Comparison of ENCODE assay signal across 8 cellular contexts in genomic region chr6:32195652-32195901, GRCh38. TPM values are rescaled to one million over a fixed set of nuclear protein-coding genes. Genes with fewer than 3 reads are reported as not detected.
DNase-seq lines count a peak whose midpoint lies in the region; ATAC-seq and TF ChIP-seq lines count a peak whose summit lies in the region.

No MANE protein-coding gene starts in this region.

- peak overlapping the region; percentile 100 for H3K27ac ChIP-seq in mucosa of rectum (ENCODE audit: low read depth in 2 of 2, low read length in 2 of 2)

- H3K27me3 Mint-ChIP-seq in CD14-positive monocyte (ENCODE audit: low read depth in 3 of 3): peaks cover 0 to 10% (median 2%) of the 10 kb centered on the region in 3 donors
- no peaks in the 10 kb centered on the region for H3K27me3 Mint-ChIP-seq in activated T-cell treated with anti-CD3 and anti-CD28 coated beads, Interleukin-2, amount 50 U/mL, for 72 hours (ENCODE audit: low read depth)

- peaks cover 34% of the 10 kb centered on the region in 2 donors for H3K4me1 ChIP-seq in mucosa of rectum (ENCODE audit: control insufficient read depth in 2 of 2, insufficient read depth in 2 of 2, low read length in 2 of 2)

- intact Hi-C loops in CD14-positive monocyte (cut with micrococcal nuclease): loop anchor here (1.0 to 5.0 kb wide), 4 partner anchors 17 to 78 kb away; partner anchors contain the start of genes RNF5 (in 2 of the 2) and FKBPL (in 1 of the 2)

- DNase-seq in CD14-positive monocyte (ENCODE audit: low spot score) (peak; percentile 100), OCI-M2 (lab: John Stamatoyannopoulos, UW; ENCODE audit: unreplicated experiment) (peak; percentile 96)
- DNase-seq in Jurkat, Clone E6-1 (ENCODE audit: low read depth, low spot score): peak; percentile 98
- peak; percentile 100 for DNase-seq in activated T-cell treated with anti-CD3 and anti-CD28 coated beads, Interleukin-2, amount 50 U/mL, for 72 hours
- peak; percentile 99 to 100 for DNase-seq in stimulated activated CD8-positive, alpha-beta memory T cell treated with anti-CD3 and anti-CD28 coated beads, Interleukin-7, amount 100 ng/mL, for 1 hour (ENCODE audit: low read depth in 2 of 2)

- H3K9ac ChIP-seq in mucosa of rectum (ENCODE audit: low read depth in 1 of 2, low read length in 2 of 2): peak overlapping the region; percentile 85 to 100

- no peaks in the 10 kb centered on the region for H3K36me3 ChIP-seq in mucosa of rectum (ENCODE audit: control insufficient read depth in 2 of 2, insufficient read depth in 2 of 2, low read length in 2 of 2)

- no peaks in the 10 kb centered on the region for H3K9me3 ChIP-seq in mucosa of rectum (ENCODE audit: control insufficient read depth in 2 of 2, low read length in 2 of 2)

- peak overlapping the region in 1 of 2 donors; percentile 84 for H3K4me3 Mint-ChIP-seq in CD14-positive monocyte
- peak overlapping the region; percentile 93 to 95 for H3K4me3 Mint-ChIP-seq in activated T-cell treated with anti-CD3 and anti-CD28 coated beads, Interleukin-2, amount 50 U/mL, for 72 hours

- peaks cover 0 to 3% (median 0%) of the 10 kb centered on the region in 7 donors for H3K9me3 Mint-ChIP-seq in CD14-positive monocyte
- no peaks in the 10 kb centered on the region for H3K9me3 Mint-ChIP-seq in activated T-cell treated with anti-CD3 and anti-CD28 coated beads, Interleukin-2, amount 50 U/mL, for 72 hours

- ATAC-seq in GM19468 (IDR thresholded peaks at IDR 0.05; ENCODE audit: extremely low read depth, unreplicated experiment) (peak; percentile 85), esophagus mucosa (peak; percentile 94)
- ATAC-seq in activated T-cell treated with anti-CD3 and anti-CD28 coated beads, Interleukin-2, amount 50 U/mL, for 72 hours (replicated peaks in 1 of 2): peak; percentile 89 to 90

- no peak for TF ChIP-seq CTCF in CD14-positive monocyte (IDR thresholded peaks at IDR 0.05)

- peaks cover 56% of the 10 kb centered on the region for H3K4me1 Mint-ChIP-seq in CD14-positive monocyte
- peaks cover 52% of the 10 kb centered on the region for H3K4me1 Mint-ChIP-seq in activated T-cell treated with anti-CD3 and anti-CD28 coated beads, Interleukin-2, amount 50 U/mL, for 72 hours (ENCODE audit: low read depth)

- peak overlapping the region; percentile 98 for H3K4me3 ChIP-seq in Jurkat, Clone E6-1 (ENCODE audit: low read length)
- H3K4me3 ChIP-seq in mucosa of rectum (ENCODE audit: low read length in 2 of 2): peak overlapping the region in 1 of 2 donors; percentile 98

- peak overlapping the region; percentile 98 to 100 (median 100) for H3K27ac Mint-ChIP-seq in CD14-positive monocyte
- H3K27ac Mint-ChIP-seq in activated T-cell treated with anti-CD3 and anti-CD28 coated beads, Interleukin-2, amount 50 U/mL, for 72 hours: peak overlapping the region; percentile 95

- peaks cover 6 to 8% of the 10 kb centered on the region in 2 donors for H3K36me3 Mint-ChIP-seq in CD14-positive monocyte
- peaks cover 3 to 7% of the 10 kb centered on the region in 2 donors for H3K36me3 Mint-ChIP-seq in activated T-cell treated with anti-CD3 and anti-CD28 coated beads, Interleukin-2, amount 50 U/mL, for 72 hours (ENCODE audit: insufficient read depth in 2 of 2)

- H3K27me3 ChIP-seq in mucosa of rectum (ENCODE audit: control insufficient read depth in 2 of 2, insufficient read depth in 2 of 2, low read length in 2 of 2): no peaks in the 10 kb centered on the region

RNA-seq across cellular contexts. Expression of gene GPSM3, which starts 3.1 kb away (rescaled TPM):
- 100 to 1,000 TPM in 1 of 2 donors, 10 to 100 TPM in 1; 86.1 to 101 TPM for polyA plus RNA-seq in CD14-positive monocyte
- 103 TPM for polyA plus RNA-seq in Jurkat, Clone E6-1 (2012; ENCODE audit: insufficient read depth, insufficient read length)
- 100 to 1,000 TPM; 192 to 213 TPM for total RNA-seq in activated T-cell treated with anti-CD3 and anti-CD28 coated beads, Interleukin-2, amount 50 U/mL, for 72 hours
- 2.2 TPM for total RNA-seq in esophagus mucosa

RNA-seq across cellular contexts. Expression of gene PBX2, which starts 5.6 kb away (rescaled TPM):
- polyA plus RNA-seq in CD14-positive monocyte: 1 to 10 TPM; 1.9 to 4.0 TPM
- polyA plus RNA-seq in Jurkat, Clone E6-1 (2012; ENCODE audit: insufficient read depth, insufficient read length): 79.8 TPM
- total RNA-seq in activated T-cell treated with anti-CD3 and anti-CD28 coated beads, Interleukin-2, amount 50 U/mL, for 72 hours: 100 to 1,000 TPM in 1 of 2 donors, 10 to 100 TPM in 1; 98.3 to 104 TPM
- total RNA-seq in esophagus mucosa: 34.7 TPM

RNA-seq across cellular contexts. Expression of gene AGER, which starts 11.5 kb away (rescaled TPM):
- polyA plus RNA-seq in CD14-positive monocyte: under 1 TPM in 1 of 2 donors, not detected in 1; 0.60 TPM
- polyA plus RNA-seq in Jurkat, Clone E6-1 (2012; ENCODE audit: insufficient read depth, insufficient read length): 18.3 TPM
- total RNA-seq in activated T-cell treated with anti-CD3 and anti-CD28 coated beads, Interleukin-2, amount 50 U/mL, for 72 hours: 10 to 100 TPM; 39.0 to 48.0 TPM
- total RNA-seq in esophagus mucosa: 2.7 TPM

RNA-seq across cellular contexts. Expression of gene RNF5, which starts 17.4 kb away (rescaled TPM):
- 100 to 1,000 TPM in 1 of 2 donors, 10 to 100 TPM in 1; 83.5 to 108 TPM for polyA plus RNA-seq in CD14-positive monocyte
- polyA plus RNA-seq in Jurkat, Clone E6-1 (2012; ENCODE audit: insufficient read depth, insufficient read length): 112 TPM
- 10 to 100 TPM; 45.0 to 49.2 TPM for total RNA-seq in activated T-cell treated with anti-CD3 and anti-CD28 coated beads, Interleukin-2, amount 50 U/mL, for 72 hours
- 30.4 TPM for total RNA-seq in esophagus mucosa

RNA-seq across cellular contexts. Expression of gene AGPAT1, which starts 19.7 kb away (rescaled TPM):
- 10 to 100 TPM in 1 of 2 donors, 1 to 10 TPM in 1; 9.9 to 11.3 TPM for polyA plus RNA-seq in CD14-positive monocyte
- 57.3 TPM for polyA plus RNA-seq in Jurkat, Clone E6-1 (2012; ENCODE audit: insufficient read depth, insufficient read length)
- 10 to 100 TPM; 29.6 to 30.4 TPM for total RNA-seq in activated T-cell treated with anti-CD3 and anti-CD28 coated beads, Interleukin-2, amount 50 U/mL, for 72 hours
- 18.2 TPM for total RNA-seq in esophagus mucosa

Comparison
In these comparisons a context has a peak if more than half of its experiments do, and no peak if none do; other contexts are left out.
1. RNA of gene GPSM3, which starts 3.1 kb away (total RNA-seq): 192 to 213 TPM in activated T-cell treated with anti-CD3 and anti-CD28 coated beads, Interleukin-2, amount 50 U/mL, for 72 hours; 2.2 TPM in esophagus mucosa (single experiment); every median in the first group is over 10 times any median in the second.
2. RNA of gene AGER, which starts 11.5 kb away (total RNA-seq): 39.0 to 48.0 TPM in activated T-cell treated with anti-CD3 and anti-CD28 coated beads, Interleukin-2, amount 50 U/mL, for 72 hours; 2.7 TPM in esophagus mucosa (single experiment); every median in the first group is over 10 times any median in the second.
3. Peak in every context shown above with its lines, with median percentiles within 50 percentile points of each other: DNase-seq and ATAC-seq.